ENCODE assay signal across 16 cellular contexts in the genomic region with DNA sequence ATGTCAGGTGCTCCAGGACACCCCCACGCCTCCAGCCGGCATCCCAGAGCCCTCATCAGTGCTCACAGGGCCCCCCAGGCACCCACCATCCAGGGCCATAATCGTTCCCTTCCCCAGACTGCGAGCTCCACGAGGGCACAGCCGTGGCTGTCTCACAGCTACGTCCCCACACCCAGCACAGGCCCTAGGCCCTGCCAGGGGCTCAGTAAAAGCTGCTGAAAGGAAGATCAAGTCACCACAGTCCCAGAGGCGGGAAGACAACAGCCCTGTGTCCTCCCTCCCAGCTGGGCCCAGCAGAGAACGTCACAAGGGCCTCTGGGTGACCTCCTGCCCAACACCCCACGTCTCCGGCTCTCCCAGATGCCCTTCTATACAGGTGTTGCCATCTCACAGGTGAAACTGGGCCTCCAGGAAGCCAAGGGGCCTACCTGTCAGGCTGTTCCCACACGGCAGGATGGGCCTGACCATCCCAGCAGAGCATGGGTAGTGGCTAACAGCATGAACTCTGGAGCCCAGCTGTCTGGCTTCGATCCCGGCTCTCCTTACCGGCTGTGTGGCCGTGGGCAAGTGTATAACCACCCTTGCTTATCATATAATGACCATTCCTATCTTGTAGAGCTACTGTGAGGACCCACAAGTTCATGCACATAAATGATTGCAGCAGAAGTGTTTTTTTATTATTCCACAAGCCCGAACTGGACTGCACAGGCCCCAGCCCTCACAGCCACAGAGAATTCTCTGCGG. TPM values are rescaled to one million over a fixed set of nuclear protein-coding genes. Genes with fewer than 3 reads are reported as not detected.
DNase-seq lines count a peak whose midpoint lies in the region; ATAC-seq, FAIRE-seq and TF ChIP-seq lines count a peak whose summit lies in the region.
"Had no signal": no experiment of that assay in that cellular context is flagged by ENCODE, and none has a peak within 500 bp of the region (broad histone marks: within the 10 kb centered on the region; RNA-seq: fewer than 3 reads in every experiment).

No MANE protein-coding gene starts in this region.

- no peaks in the 10 kb centered on the region for H3K9me3 ChIP-seq in kidney (ENCODE audit: control insufficient read depth in 1 of 2, low read length in 2 of 2)
- no peaks in the 10 kb centered on the region for H3K9me3 ChIP-seq in gastroesophageal sphincter
- H3K9me3 ChIP-seq: BE2C, gastrocnemius medialis, right atrium auricular region had no signal

- H3K27ac Mint-ChIP-seq in GM23338 = peak overlapping the region; percentile 83; the same call in 1 of the 2 replicates
- H3K27ac Mint-ChIP-seq in activated naive CD8-positive, alpha-beta T cell treated with anti-CD3 and anti-CD28 coated beads, Interleukin-2, amount 50 U/mL, for 24 hours = peak overlapping the region; percentile 56
- H3K27ac Mint-ChIP-seq: activated T-helper 2 cell treated with anti-CD3 and anti-CD28 coated beads, Interferon-gamma antibody, Interleukin-2, Interleukin-4, amounts not matched to agents 10 μg/mL and 5 μg/mL and 100 μg/mL, durations not matched to agents 14 hours and 24 hours and 36 hours had no signal

- no peaks in the 10 kb centered on the region for H3K9me2 ChIP-seq in GM23338 (ENCODE audit: insufficient read depth)

- intact Hi-C loops in kidney (cut with DNase I) = no loop called here
- intact Hi-C loops in sciatic nerve (cut with DNase I) = no loop called here

- H3K79me2 ChIP-seq in GM23338 (replicated peaks; ENCODE audit: insufficient read depth) = no peaks in the 10 kb centered on the region

- DNase-seq in GM23338 (ENCODE audit: low spot score) = no peak
- DNase-seq in activated naive CD8-positive, alpha-beta T cell treated with anti-CD3 and anti-CD28 coated beads, Interleukin-2, amount 50 U/mL, for 24 hours = no peak
- peak; percentile 61 for DNase-seq in kidney
- DNase-seq in sciatic nerve (ENCODE audit: low spot score) = peak; percentile 56
- DNase-seq: BE2C, gastrocnemius medialis, MV-4-11, NCI-H446 treated with DMSO at 0.1 percent for 48 hours had no signal

- no peaks in the 10 kb centered on the region for H3K36me3 Mint-ChIP-seq in GM23338 (ENCODE audit: low read depth)
- H3K36me3 Mint-ChIP-seq in activated naive CD8-positive, alpha-beta T cell treated with anti-CD3 and anti-CD28 coated beads, Interleukin-2, amount 50 U/mL, for 24 hours (ENCODE audit: low read depth) = no peaks in the 10 kb centered on the region

- H3K27ac ChIP-seq in GM23338 (ENCODE audit: low read depth) (no peak overlapping the region), kidney (ENCODE audit: low read depth in 2 of 2, low read length in 2 of 2) (peak overlapping the region; percentile 60 to 74), gastroesophageal sphincter (peak overlapping the region in 1 of 4 donors; percentile 36)
- H3K27ac ChIP-seq: coronary artery, gastrocnemius medialis, right atrium auricular region had no signal

- peaks cover 13% of the 10 kb centered on the region for H3K4me1 ChIP-seq in GM23338 (ENCODE audit: insufficient read depth)
- H3K4me1 ChIP-seq in kidney (ENCODE audit: control insufficient read depth in 1 of 2, insufficient read depth in 1 of 2, low read depth in 1 of 2, low read length in 2 of 2) = peaks cover 26 to 29% of the 10 kb centered on the region in 2 donors
- H3K4me1 ChIP-seq in gastroesophageal sphincter = peaks cover 0 to 37% (median 3%) of the 10 kb centered on the region in 3 donors
- H3K4me1 ChIP-seq: gastrocnemius medialis had no signal

- H3K27me3 Mint-ChIP-seq in GM23338 (ENCODE audit: insufficient read depth, low read depth, poor library complexity) = peaks cover 10% of the 10 kb centered on the region
- no peaks in the 10 kb centered on the region for H3K27me3 Mint-ChIP-seq in activated naive CD8-positive, alpha-beta T cell treated with anti-CD3 and anti-CD28 coated beads, Interleukin-2, amount 50 U/mL, for 24 hours

- FAIRE-seq in kidney (lab: Jason Lieb, UNC) = no peak

- TF ChIP-seq CTCF in GM23338 (conservative IDR thresholded peaks at IDR 0.05; ENCODE audit: low read depth in 2 of 2) (no peak), kidney (IDR thresholded peaks at IDR 0.05; ENCODE audit: borderline replicate concordance, extremely low read depth, insufficient read depth) (no peak), gastroesophageal sphincter (IDR thresholded peaks at IDR 0.05) (no peak)

- H2AFZ ChIP-seq in GM23338 = no peak overlapping the region

- no peak for TF ChIP-seq POLR2A in gastroesophageal sphincter (IDR thresholded peaks at IDR 0.05)

- H3K4me3 ChIP-seq in GM23338 (no peak overlapping the region), kidney (ENCODE audit: low read length in 2 of 2) (no peak overlapping the region), gastroesophageal sphincter (no peak overlapping the region)
- H3K4me3 ChIP-seq: coronary artery, gastrocnemius medialis, right atrium auricular region had no signal

- no peak overlapping the region for H3K4me3 Mint-ChIP-seq in GM23338
- H3K4me3 Mint-ChIP-seq in activated naive CD8-positive, alpha-beta T cell treated with anti-CD3 and anti-CD28 coated beads, Interleukin-2, amount 50 U/mL, for 24 hours = no peak overlapping the region

- H3K27me3 ChIP-seq in GM23338 (ENCODE audit: insufficient read depth) (no peaks in the 10 kb centered on the region), gastroesophageal sphincter (no peaks in the 10 kb centered on the region)
- H3K27me3 ChIP-seq: BE2C, gastrocnemius medialis, right atrium auricular region had no signal

- TF ChIP-seq EP300 in gastroesophageal sphincter (IDR thresholded peaks at IDR 0.05) = no peak

- 88 to 100% methylated on average over 4 to 5 of the region's 18 CpGs for WGBS in gastroesophageal sphincter (ENCODE audit: low coverage in 1 of 2), 2 donors

- peak overlapping the region in 1 of 2 donors; percentile 15 for H3K9ac ChIP-seq in kidney (ENCODE audit: low read length in 2 of 2)

- H4K20me1 ChIP-seq in GM23338 (replicated peaks; ENCODE audit: insufficient read depth) = no peaks in the 10 kb centered on the region

- H3K4me1 Mint-ChIP-seq in GM23338 = peaks cover 23% of the 10 kb centered on the region
- H3K4me1 Mint-ChIP-seq in activated naive CD8-positive, alpha-beta T cell treated with anti-CD3 and anti-CD28 coated beads, Interleukin-2, amount 50 U/mL, for 24 hours = peaks cover 41% of the 10 kb centered on the region

- no peaks in the 10 kb centered on the region for H3K9me3 Mint-ChIP-seq in GM23338
- no peaks in the 10 kb centered on the region for H3K9me3 Mint-ChIP-seq in activated naive CD8-positive, alpha-beta T cell treated with anti-CD3 and anti-CD28 coated beads, Interleukin-2, amount 50 U/mL, for 24 hours
- H3K9me3 Mint-ChIP-seq: activated T-helper 2 cell treated with anti-CD3 and anti-CD28 coated beads, Interferon-gamma antibody, Interleukin-2, Interleukin-4, amounts not matched to agents 10 μg/mL and 5 μg/mL and 100 μg/mL, durations not matched to agents 14 hours and 24 hours and 36 hours had no signal

- no peaks in the 10 kb centered on the region for H3F3A ChIP-seq in GM23338 (replicated peaks; ENCODE audit: low read depth)

- no peak overlapping the region for H3K4me2 ChIP-seq in GM23338

- H3K36me3 ChIP-seq in GM23338 (ENCODE audit: insufficient read depth) (no peaks in the 10 kb centered on the region), kidney (ENCODE audit: control insufficient read depth in 1 of 2, insufficient read depth in 2 of 2, low read length in 2 of 2) (peaks cover 0 to 4% of the 10 kb centered on the region in 2 donors), gastroesophageal sphincter (no peaks in the 10 kb centered on the region)
- H3K36me3 ChIP-seq: BE2C, gastrocnemius medialis, right atrium auricular region had no signal

- ATAC-seq in GM23338 (no peak), sciatic nerve (no peak), gastroesophageal sphincter (no peak), GM18868 (IDR thresholded peaks at IDR 0.05; ENCODE audit: unreplicated experiment) (no peak), GM21515 (IDR thresholded peaks at IDR 0.05; ENCODE audit: unreplicated experiment) (no peak), GM21576 (IDR thresholded peaks at IDR 0.05; ENCODE audit: unreplicated experiment) (no peak)
- ATAC-seq in activated naive CD8-positive, alpha-beta T cell treated with anti-CD3 and anti-CD28 coated beads, Interleukin-2, amount 50 U/mL, for 24 hours = no peak
- ATAC-seq: gastrocnemius medialis, Panc1 had no signal

TF ChIP-seq in GM23338, 12 proteins besides CTCF, POLR2A, EP300 and RAD21 (continues in another document):
- TF ChIP-seq CREB1 (CRISPR knock-in tag; IDR thresholded peaks at IDR 0.05; ENCODE audit: low read depth) (no peak), NANOG (IDR thresholded peaks at IDR 0.05; ENCODE audit: borderline replicate concordance) (no peak)

RNA-seq across cellular contexts. Expression of a gene that starts 18.0 kb away (rescaled TPM):
- 13.2 and 13.4 TPM in 2 replicates for total RNA-seq in GM23338 (2014; rRNA removed; shearing (Covaris generic))
- polyA plus RNA-seq in GM23338 (2016; fragmentation: Nextera tagmentation; extraction: Ambion mirVana) = 10.3 and 10.9 TPM in 2 replicates
- 61.5 TPM for total RNA-seq in kidney
- 53.9 TPM for polyA plus RNA-seq in kidney (ENCODE audit: insufficient read depth, low read depth, low replicate concordance)
- 38.5 TPM for total RNA-seq in sciatic nerve
- 10 to 100 TPM; 52.5 to 82.2 (median 75.8) TPM for total RNA-seq in gastroesophageal sphincter

RNA-seq across cellular contexts. Expression of a gene that starts 21.5 kb away (rescaled TPM):
- total RNA-seq in GM23338 (2014; rRNA removed; shearing (Covaris generic)) = 2.1 and 6.1 TPM in 2 replicates
- 1.3 and 1.9 TPM in 2 replicates for polyA plus RNA-seq in GM23338 (2016; fragmentation: Nextera tagmentation; extraction: Ambion mirVana)
- total RNA-seq in kidney = 64.4 TPM
- 83.8 TPM for polyA plus RNA-seq in kidney (ENCODE audit: insufficient read depth, low read depth, low replicate concordance)
- total RNA-seq in sciatic nerve = 121 TPM
- total RNA-seq in gastroesophageal sphincter = 10 to 100 TPM in 1 of 4 donors, 1 to 10 TPM in 3; 1.7 to 11.4 (median 5.4) TPM

Comparison
In these comparisons a context has a peak if more than half of its experiments do, and no peak if none do; other contexts are left out.
1. DNase-seq: peak in kidney (single experiment) and sciatic nerve (single experiment); none in GM23338 (single experiment) and activated naive CD8-positive, alpha-beta T cell treated with anti-CD3 and anti-CD28 coated beads, Interleukin-2, amount 50 U/mL, for 24 hours (single experiment).